In the genomic region with DNA sequence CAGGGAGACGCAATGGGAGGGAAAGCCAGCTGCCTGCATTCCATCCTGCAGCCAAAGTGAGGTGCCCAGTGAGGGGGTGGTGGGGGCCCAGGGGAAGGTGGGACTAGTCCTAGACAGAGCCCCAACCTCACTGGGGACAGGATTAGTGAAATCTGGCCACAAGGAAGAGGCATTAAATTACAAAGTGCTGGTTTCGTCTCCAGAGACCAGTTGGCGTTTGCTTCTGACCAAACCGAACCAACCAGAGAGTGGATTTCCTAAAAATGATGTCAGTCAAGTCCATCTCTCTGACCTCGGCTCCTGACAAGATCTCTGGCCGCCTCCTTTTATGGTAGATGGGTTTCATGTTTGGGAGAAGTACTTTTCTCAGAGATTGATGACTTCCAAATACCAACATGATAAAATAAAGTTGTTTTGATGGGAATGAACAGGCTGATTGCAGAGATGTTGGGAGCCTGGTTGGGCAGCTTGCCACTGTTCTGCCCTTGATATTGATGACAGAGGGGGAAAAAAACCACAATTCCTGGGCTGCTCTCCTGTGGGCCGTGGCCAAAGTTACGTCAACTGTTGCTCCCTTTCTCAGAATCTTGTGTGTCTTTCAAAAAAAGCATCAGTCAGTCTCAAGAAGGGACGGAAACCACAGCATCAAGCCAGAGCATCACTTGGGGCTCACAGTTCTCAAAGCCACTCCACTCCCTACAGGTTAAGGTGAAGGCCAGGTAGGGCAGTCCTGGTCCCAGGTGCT, we compare ENCODE assay signal across 20 cellular contexts. TPM values are rescaled to one million over a fixed set of nuclear protein-coding genes. Genes with fewer than 3 reads are reported as not detected.
DNase-seq lines count a peak whose midpoint lies in the region; TF ChIP-seq lines count a peak whose summit lies in the region.
"Had no signal": no experiment of that assay in that cellular context is flagged by ENCODE, and none has a peak within 500 bp of the region (broad histone marks: within the 10 kb centered on the region; RNA-seq: fewer than 3 reads in every experiment).

No MANE protein-coding gene starts in this region.

- H3K36me3 Mint-ChIP-seq in endodermal cell (ENCODE audit: low read depth) = no peaks in the 10 kb centered on the region
- no peaks in the 10 kb centered on the region for H3K36me3 Mint-ChIP-seq in type B pancreatic cell
- H3K36me3 Mint-ChIP-seq: CD4-positive, CD25-positive, alpha-beta regulatory T cell; WTC11 had no signal

- H3K4me1 Mint-ChIP-seq in endodermal cell (no peaks in the 10 kb centered on the region), type B pancreatic cell (ENCODE audit: unreplicated experiment) (no peaks in the 10 kb centered on the region)
- H3K4me1 Mint-ChIP-seq: CD4-positive, CD25-positive, alpha-beta regulatory T cell; WTC11 had no signal

- WGBS in endodermal cell (ENCODE audit: insufficient coverage in 1 of 2, insufficient read length in 1 of 2), 2 experiments = 90 to 97% methylated on average over 6 to 9 of the region's 9 CpGs

- H3K27me3 Mint-ChIP-seq in endodermal cell (ENCODE audit: insufficient read depth) = peaks cover 10% of the 10 kb centered on the region
- H3K27me3 Mint-ChIP-seq in type B pancreatic cell = no peaks in the 10 kb centered on the region
- H3K27me3 Mint-ChIP-seq: CD4-positive, CD25-positive, alpha-beta regulatory T cell had no signal

- no peak overlapping the region for H3K27ac ChIP-seq in endodermal cell (ENCODE audit: low read depth, low read length)
- peak overlapping the region; percentile 38 for H3K27ac ChIP-seq in osteoblast (ENCODE audit: low read depth, low read length)
- no peak overlapping the region for H3K27ac ChIP-seq in RWPE1
- H3K27ac ChIP-seq: body of pancreas, parathyroid adenoma, SJCRH30 had no signal

- CTCF ChIA-PET in RWPE1 (lab: Yijun Ruan, JAX) = interaction anchor here (0.6 kb wide), 1 partner anchor 152 kb away, joined by 3 read pairs; no protein-coding TSS in a partner anchor

- H3K27ac Mint-ChIP-seq in endodermal cell (no peak overlapping the region), type B pancreatic cell (no peak overlapping the region)
- H3K27ac Mint-ChIP-seq: CD4-positive, CD25-positive, alpha-beta regulatory T cell; WTC11 had no signal

- DNase-seq in activated CD8-positive, alpha-beta memory T cell treated with anti-CD3 and anti-CD28 coated beads, Interleukin-2, amount 50 U/mL, for 48 hours = peak; percentile 26
- DNase-seq in activated CD8-positive, alpha-beta memory T cell treated with anti-CD3 and anti-CD28 coated beads for 24 hours = no peak
- DNase-seq in endodermal cell = peak; percentile 24
- peak; percentile 73 for DNase-seq in osteoblast (ENCODE audit: insufficient read length, low spot score, missing footprints)
- DNase-seq in type B pancreatic cell (ENCODE audit: extremely low spot score, unreplicated experiment) = peak; percentile 10
- DNase-seq in RPMI8226 = no peak
- no peak for DNase-seq in RWPE1 (ENCODE audit: low spot score)
- no peak for DNase-seq in NCI-H2029 treated with DMSO at 0.1 percent for 48 hours (lab: John Stamatoyannopoulos, UW)
- DNase-seq: activated naive CD4-positive, alpha-beta T cell treated with Interleukin-2 at 50 U/mL for 16 hours; body of pancreas; CD4-positive, CD25-positive, alpha-beta regulatory T cell; cortex of kidney; DMS53; KG1; NCI-H526 treated with DMSO at 0.1 percent for 48 hours; SJCRH30 had no signal

- TF ChIP-seq CTCF in endodermal cell (conservative IDR thresholded peaks at IDR 0.05) = no peak
- no peak for TF ChIP-seq CTCF in osteoblast (IDR thresholded peaks at IDR 0.05; ENCODE audit: extremely low read depth, low read depth, low read length)
- TF ChIP-seq CTCF in type B pancreatic cell (conservative IDR thresholded peaks at IDR 0.05) = no peak
- TF ChIP-seq CTCF in RWPE1 (conservative IDR thresholded peaks at IDR 0.05; ENCODE audit: low read depth) = no peak

- H3K9me3 Mint-ChIP-seq in endodermal cell (no peaks in the 10 kb centered on the region), type B pancreatic cell (no peaks in the 10 kb centered on the region)
- H3K9me3 Mint-ChIP-seq: WTC11 had no signal

- no peak overlapping the region for H3K9ac ChIP-seq in endodermal cell (ENCODE audit: extremely low read depth, low read length, poor library complexity, severe bottlenecking)
- H3K9ac ChIP-seq: parathyroid adenoma had no signal

- H4K20me1 ChIP-seq in osteoblast (ENCODE audit: insufficient read depth, low read length) = peaks cover 96% of the 10 kb centered on the region

- no peak overlapping the region for H2AFZ ChIP-seq in osteoblast (ENCODE audit: low read length)
- H2AFZ ChIP-seq: parathyroid adenoma had no signal

- H3K9me3 ChIP-seq in endodermal cell (ENCODE audit: control insufficient read depth, low read length) (no peaks in the 10 kb centered on the region), osteoblast (ENCODE audit: low read depth, low read length) (no peaks in the 10 kb centered on the region)
- H3K9me3 ChIP-seq: body of pancreas, SJCRH30 had no signal

- H3K4me3 Mint-ChIP-seq in endodermal cell (no peak overlapping the region), type B pancreatic cell (no peak overlapping the region)
- H3K4me3 Mint-ChIP-seq: CD4-positive, CD25-positive, alpha-beta regulatory T cell; WTC11 had no signal

- peaks cover 97% of the 10 kb centered on the region for H3K79me2 ChIP-seq in osteoblast (ENCODE audit: insufficient read depth, low read length)
- H3K79me2 ChIP-seq: parathyroid adenoma had no signal

- H3K36me3 ChIP-seq in endodermal cell (ENCODE audit: control insufficient read depth, insufficient read depth, low read length) = no peaks in the 10 kb centered on the region
- peaks cover 70% of the 10 kb centered on the region for H3K36me3 ChIP-seq in osteoblast (ENCODE audit: insufficient read depth, low read length)
- H3K36me3 ChIP-seq: SJCRH30 had no signal

- H3K4me1 ChIP-seq in endodermal cell (ENCODE audit: control insufficient read depth, insufficient read depth, low read length) (no peaks in the 10 kb centered on the region), osteoblast (ENCODE audit: insufficient read depth, low read length) (peaks cover 34% of the 10 kb centered on the region)
- H3K4me1 ChIP-seq: A549, body of pancreas, parathyroid adenoma, SJCRH30 had no signal

- H3K4me2 ChIP-seq in osteoblast (ENCODE audit: insufficient read depth, low read length) = peak overlapping the region; percentile 29
- H3K4me2 ChIP-seq: A549, smooth muscle cell had no signal

- H3K27me3 ChIP-seq in endodermal cell (ENCODE audit: control insufficient read depth, insufficient read depth, low read length, poor library complexity, severe bottlenecking) = no peaks in the 10 kb centered on the region
- no peaks in the 10 kb centered on the region for H3K27me3 ChIP-seq in osteoblast (ENCODE audit: insufficient read depth, low read length)
- H3K27me3 ChIP-seq: body of pancreas, SJCRH30 had no signal

- POLR2A ChIA-PET in RWPE1 (lab: Yijun Ruan, JAX; ENCODE audit: low non-redundant PET) = no interaction called here

- H3K4me3 ChIP-seq in endodermal cell (ENCODE audit: low read length) = no peak overlapping the region
- no peak overlapping the region for H3K4me3 ChIP-seq in osteoblast (ENCODE audit: insufficient read depth, low read length)
- H3K4me3 ChIP-seq: A549, body of pancreas, SJCRH30, smooth muscle cell had no signal

RNA-seq across cellular contexts. Expression of gene ITGA11, which starts 24.6 kb away (rescaled TPM):
- total RNA-seq in endodermal cell (1 to 10 TPM in 1 of 2 donors, under 1 TPM in 1; 0.35 to 1.4 TPM), osteoblast (567 and 697 TPM in 2 replicates), type B pancreatic cell (ENCODE audit: low replicate concordance) (0.26 and 0.92 TPM in 2 replicates)
- 1.8 TPM for polyA plus RNA-seq in endodermal cell (2013, experiment 1 of 2)
- 1.3 TPM for polyA plus RNA-seq in endodermal cell (2013, experiment 2 of 2)
- total RNA-seq: CD4-positive, CD25-positive, alpha-beta regulatory T cell; SJCRH30 had no signal

Comparison
In these comparisons a context has a peak if more than half of its experiments do, and no peak if none do; other contexts are left out.
1. DNase-seq: peak in activated CD8-positive, alpha-beta memory T cell treated with anti-CD3 and anti-CD28 coated beads, Interleukin-2, amount 50 U/mL, for 48 hours (single experiment), endodermal cell (single experiment), osteoblast (single experiment) and type B pancreatic cell (single experiment); none in activated CD8-positive, alpha-beta memory T cell treated with anti-CD3 and anti-CD28 coated beads for 24 hours (single experiment), RPMI8226 (single experiment), RWPE1 (single experiment) and NCI-H2029 treated with DMSO at 0.1 percent for 48 hours (single experiment).
2. RNA of gene ITGA11, which starts 24.6 kb away (total RNA-seq): 567 to 697 TPM in osteoblast; 0.35 to 1.4 TPM in endodermal cell and 0.26 to 0.92 TPM in type B pancreatic cell; every median in the first group is over 100 times any median in the second.